In genomic region chr14:72657214-72657921, GRCh38 we compare ENCODE assay signal across 1 cellular context.
TF ChIP-seq lines count a peak whose summit lies in the region.

No MANE protein-coding gene starts in this region.

TF ChIP-seq in IMR-90, 13 proteins besides CTCF, POLR2A, EP300 and RAD21:
- TF ChIP-seq, protein P1, sequence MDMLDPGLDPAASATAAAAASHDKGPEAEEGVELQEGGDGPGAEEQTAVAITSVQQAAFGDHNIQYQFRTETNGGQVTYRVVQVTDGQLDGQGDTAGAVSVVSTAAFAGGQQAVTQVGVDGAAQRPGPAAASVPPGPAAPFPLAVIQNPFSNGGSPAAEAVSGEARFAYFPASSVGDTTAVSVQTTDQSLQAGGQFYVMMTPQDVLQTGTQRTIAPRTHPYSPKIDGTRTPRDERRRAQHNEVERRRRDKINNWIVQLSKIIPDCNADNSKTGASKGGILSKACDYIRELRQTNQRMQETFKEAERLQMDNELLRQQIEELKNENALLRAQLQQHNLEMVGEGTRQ (IDR thresholded peaks at IDR 0.05; ENCODE audit: low read depth, low read length) = no peak
- TF ChIP-seq FOS (IDR thresholded peaks at IDR 0.05; ENCODE audit: low read depth, low read length) (no peak), NFE2L2 (IDR thresholded peaks at IDR 0.05; ENCODE audit: low read depth, low read length) (no peak), CHD1 (IDR thresholded peaks at IDR 0.05; ENCODE audit: low read depth, low read length) (no peak), MXI1 (IDR thresholded peaks at IDR 0.05; ENCODE audit: borderline replicate concordance, low read depth, low read length) (no peak), MAFK (IDR thresholded peaks at IDR 0.05; ENCODE audit: low read depth, low read length) (no peak), RCOR1 (IDR thresholded peaks at IDR 0.05; ENCODE audit: insufficient replicate concordance, low read length) (no peak), MAZ (IDR thresholded peaks at IDR 0.05; ENCODE audit: borderline replicate concordance, low read depth, low read length) (no peak), CEBPB (IDR thresholded peaks at IDR 0.05; ENCODE audit: low read depth, low read length) (no peak), BHLHE40 (IDR thresholded peaks at IDR 0.05; ENCODE audit: low read depth, low read length) (no peak), SMC3 (IDR thresholded peaks at IDR 0.05; ENCODE audit: low read depth, low read length) (no peak), RFX5 (IDR thresholded peaks at IDR 0.05; ENCODE audit: low read depth, low read length) (no peak)
- TF ChIP-seq, protein P2, sequence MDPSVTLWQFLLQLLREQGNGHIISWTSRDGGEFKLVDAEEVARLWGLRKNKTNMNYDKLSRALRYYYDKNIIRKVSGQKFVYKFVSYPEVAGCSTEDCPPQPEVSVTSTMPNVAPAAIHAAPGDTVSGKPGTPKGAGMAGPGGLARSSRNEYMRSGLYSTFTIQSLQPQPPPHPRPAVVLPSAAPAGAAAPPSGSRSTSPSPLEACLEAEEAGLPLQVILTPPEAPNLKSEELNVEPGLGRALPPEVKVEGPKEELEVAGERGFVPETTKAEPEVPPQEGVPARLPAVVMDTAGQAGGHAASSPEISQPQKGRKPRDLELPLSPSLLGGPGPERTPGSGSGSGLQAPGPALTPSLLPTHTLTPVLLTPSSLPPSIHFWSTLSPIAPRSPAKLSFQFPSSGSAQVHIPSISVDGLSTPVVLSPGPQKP (IDR thresholded peaks at IDR 0.05; ENCODE audit: borderline replicate concordance, low read depth, low read length) = no peak
